In genomic region chr19:45238556-45238955, GRCh38 we compare ENCODE assay signal across 10 cellular contexts. TPM values are rescaled to one million over a fixed set of nuclear protein-coding genes. Genes with fewer than 3 reads are reported as not detected.
"Had no signal": no experiment of that assay in that cellular context is flagged by ENCODE, and none has a peak within 500 bp of the region (broad histone marks: within the 10 kb centered on the region; RNA-seq: fewer than 3 reads in every experiment).

No MANE protein-coding gene starts in this region.

- DNase-seq: GM23248, GOT3, H9, HCEC 1CT, HFFc6, IMR-90, KG1 had no signal

- H3K4me3 ChIP-seq: GM23248, K562 had no signal

- ATAC-seq: K562 had no signal

- H3K9ac ChIP-seq: GM23248 had no signal

- H3K27ac ChIP-seq: GM23248 had no signal

- H2AFZ ChIP-seq: GM23248 had no signal

RNA-seq across cellular contexts. Expression of gene EXOC3L2, which starts 6.7 kb away (rescaled TPM):
- total RNA-seq: GM23248, H4, HT-29, IMR-90 had no signal
- polyA plus RNA-seq: GM23248 had no signal
